Comparison of ENCODE assay signal across 18 cellular contexts in genomic region chr16:8998114-8998513, GRCh38.
DNase-seq lines count a peak whose midpoint lies in the region; ATAC-seq and TF ChIP-seq lines count a peak whose summit lies in the region.
"Had no signal": no experiment of that assay in that cellular context is flagged by ENCODE, and none has a peak within 500 bp of the region (broad histone marks: within the 10 kb centered on the region; RNA-seq: fewer than 3 reads in every experiment).

No MANE protein-coding gene starts in this region.

- no peak for TF ChIP-seq CTCF in HFF-Myc (IDR thresholded peaks at IDR 0.05; ENCODE audit: low read depth, low read length, missing control alignments)

- H3K4me3 ChIP-seq in HFF-Myc (replicated peaks; ENCODE audit: low read depth, low read length) = no peak overlapping the region
- H3K4me3 ChIP-seq: cardiac muscle cell, K562, tibial artery had no signal

- no peak for ATAC-seq in activated CD4-positive, CD25-positive, alpha-beta regulatory T cell treated with anti-CD3 and anti-CD28 coated beads, Interleukin-2, amount 50 U/mL, for 24 hours
- ATAC-seq: K562 had no signal

- DNase-seq in AG08395 (ENCODE audit: low spot score) (peak; percentile 69), HFF-Myc (ENCODE audit: extremely low read depth, low read depth) (peak; percentile 48), SIG-M5 (lab: John Stamatoyannopoulos, UW) (peak; percentile 24), fibroblast of peridontal ligament (ENCODE audit: extremely low read depth) (peak; percentile 77), NCI-H128 (lab: John Stamatoyannopoulos, UW; ENCODE audit: unreplicated experiment) (no peak), NCI-H187 treated with DMSO at 0.1 percent for 48 hours (lab: John Stamatoyannopoulos, UW) (no peak), T-helper 9 cell (no peak)
- DNase-seq: activated CD8-positive, alpha-beta memory T cell treated with anti-CD3 and anti-CD28 coated beads for 24 hours; activated gamma-delta T cell treated with Interleukin-2 at 50 U/mL for 16 hours; DMS79; effector memory CD4-positive, alpha-beta T cell; NCI-H2029; NCI-H69; stimulated activated CD4-positive, alpha-beta T cell treated with anti-CD3 and anti-CD28 coated beads, Interleukin-15, amount 100 ng/mL, for 24 hours; tibial artery had no signal

Comparison
In these comparisons a context has a peak if more than half of its experiments do, and no peak if none do; other contexts are left out.
1. DNase-seq: peak in AG08395 (single experiment), HFF-Myc (single experiment), SIG-M5 (single experiment) and fibroblast of peridontal ligament (single experiment); none in NCI-H128 (single experiment), NCI-H187 treated with DMSO at 0.1 percent for 48 hours (single experiment) and T-helper 9 cell (single experiment).